In the genomic region with DNA sequence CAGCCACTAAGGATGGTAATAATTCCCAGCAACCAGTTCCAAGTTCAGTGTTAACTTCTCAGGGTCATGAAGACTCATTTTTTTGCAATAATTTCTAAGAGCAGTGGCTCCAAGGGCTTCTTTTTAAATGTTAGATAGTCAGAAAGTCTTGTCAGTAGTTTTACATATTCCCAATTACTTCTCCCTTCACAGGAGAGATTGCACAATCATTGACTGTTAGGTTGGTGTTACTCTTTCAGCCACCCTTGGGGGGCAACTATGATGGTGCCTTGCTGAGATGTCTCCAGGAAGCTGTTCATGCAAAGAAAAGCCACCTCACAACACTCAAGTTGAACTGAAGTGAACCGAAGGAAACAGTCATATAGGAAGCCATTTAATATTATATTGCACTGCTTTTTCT, we compare ENCODE assay signal across 10 cellular contexts.
"Had no signal": no experiment of that assay in that cellular context is flagged by ENCODE, and none has a peak within 500 bp of the region (broad histone marks: within the 10 kb centered on the region; RNA-seq: fewer than 3 reads in every experiment).

No MANE protein-coding gene starts in this region.

- FAIRE-seq: H54, HTR-8/SVneo had no signal

- H3K27ac ChIP-seq: GM23248, KMS-11 had no signal

- ATAC-seq: HCT116 had no signal

- H3K4me3 ChIP-seq: GM23248 had no signal

- H3K4me2 ChIP-seq: KMS-11 had no signal

- DNase-seq: GM23248, GOT3, H9, HFFc6, Karpas-422, KBM-7 had no signal

- H3K9ac ChIP-seq: GM23248, KMS-11 had no signal

- H2AFZ ChIP-seq: GM23248 had no signal
